10 cellular contexts compared by ENCODE assay signal in the genomic region with DNA sequence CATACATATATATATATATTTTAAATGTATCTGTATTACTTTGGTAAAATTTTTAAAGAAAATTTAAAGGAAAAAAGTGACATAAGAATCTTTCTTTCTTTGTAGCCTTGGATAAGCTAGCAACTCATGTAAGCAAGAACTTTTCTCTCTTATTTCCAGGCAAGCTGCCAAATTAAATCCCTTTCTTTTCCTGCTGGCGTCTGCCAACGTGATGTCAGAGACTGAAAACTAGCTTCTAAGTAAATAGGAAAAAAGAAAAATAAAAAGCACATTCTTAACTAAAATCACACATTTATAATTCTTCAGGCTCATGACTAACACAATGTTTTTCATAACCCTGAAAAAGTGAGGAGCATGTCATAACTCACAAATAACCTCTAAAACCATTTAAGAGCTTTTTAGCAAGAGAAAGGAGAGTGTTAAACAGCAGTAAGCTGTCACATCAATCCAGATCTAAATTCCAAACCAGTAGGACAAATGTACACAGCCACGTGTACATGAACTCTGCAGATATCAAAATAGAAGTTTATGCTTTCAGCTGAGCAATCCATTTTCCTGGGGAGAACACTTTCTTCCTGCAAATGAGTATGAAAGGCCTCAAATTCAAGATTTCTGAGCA.
DNase-seq lines count a peak whose midpoint lies in the region; ATAC-seq lines count a peak whose summit lies in the region.
"Had no signal": no experiment of that assay in that cellular context is flagged by ENCODE, and none has a peak within 500 bp of the region (broad histone marks: within the 10 kb centered on the region; RNA-seq: fewer than 3 reads in every experiment).

No MANE protein-coding gene starts in this region.

- DNase-seq in COR-L47 (lab: John Stamatoyannopoulos, UW) (peak; percentile 46), OCI-M1 (lab: John Stamatoyannopoulos, UW) (peak; percentile 6), fibroblast of the conjunctiva (ENCODE audit: low read depth) (peak; percentile 93), pons (ENCODE audit: low spot score) (peak; percentile 85)
- DNase-seq in effector CD4-positive, alpha-beta T cell, result no peak
- DNase-seq: psoas muscle had no signal

- ATAC-seq in GM18873 (IDR thresholded peaks at IDR 0.05; ENCODE audit: low FRiP score, unreplicated experiment) (no peak), GM18861 (IDR thresholded peaks at IDR 0.05; ENCODE audit: unreplicated experiment) (no peak), GM18867 (IDR thresholded peaks at IDR 0.05; ENCODE audit: unreplicated experiment) (no peak)
- ATAC-seq: K562 had no signal
